ENCODE assay signal across 8 cellular contexts in genomic region chr7:76048668-76048988, GRCh38. TPM values are rescaled to one million over a fixed set of nuclear protein-coding genes. Genes with fewer than 3 reads are reported as not detected.
DNase-seq lines count a peak whose midpoint lies in the region; ATAC-seq and TF ChIP-seq lines count a peak whose summit lies in the region.

No MANE protein-coding gene starts in this region.

- H3K27ac ChIP-seq in body of pancreas, result peak overlapping the region; percentile 87 to 99 (median 94)
- peak overlapping the region; percentile 92 to 96 for H3K27ac ChIP-seq in liver (ENCODE audit: low read depth in 1 of 2, low read length in 2 of 2)
- peak overlapping the region; percentile 92 for H3K27ac ChIP-seq in thymus (ENCODE audit: low read depth)

- 0 out of 2 replicates have a peak, but pooled peaks have one; percentile 8 for TF ChIP-seq CTCF in AG10803 (conservative IDR thresholded peaks at IDR 0.05; ENCODE audit: low read length)
- TF ChIP-seq CTCF in body of pancreas (IDR thresholded peaks at IDR 0.05), result peak in 4 of 7 experiments; percentile 14 to 28 (median 18)
- TF ChIP-seq CTCF in liver (IDR thresholded peaks at IDR 0.05; ENCODE audit: low read depth, low read length, missing input control), result peak; percentile 4

- peak overlapping the region; percentile 98 for H3K4me3 ChIP-seq in AG10803 (ENCODE audit: low read length)
- H3K4me3 ChIP-seq in body of pancreas, result peak overlapping the region; percentile 95 to 96
- H3K4me3 ChIP-seq in liver (ENCODE audit: low read depth in 1 of 3, low read length in 3 of 3), result peak overlapping the region; percentile 82 to 99 (median 95)
- H3K4me3 ChIP-seq in thymus (ENCODE audit: low read length), result peak overlapping the region; percentile 81

- TF ChIP-seq RAD21 in liver (IDR thresholded peaks at IDR 0.05), result no peak

- H3K4me1 ChIP-seq in body of pancreas (peaks cover 64% of the 10 kb centered on the region), liver (ENCODE audit: control insufficient read depth in 4 of 4, insufficient read depth in 4 of 4, low read length in 3 of 4) (peaks cover 6 to 22% (median 13%) of the 10 kb centered on the region in 4 donors), thymus (ENCODE audit: control insufficient read depth, insufficient read depth, low read length) (no peaks in the 10 kb centered on the region)

- H3K9ac ChIP-seq in liver (ENCODE audit: low read depth in 1 of 2, low read length in 2 of 2), result peak overlapping the region; percentile 81 to 97

- H3K27me3 ChIP-seq in body of pancreas, result no peaks in the 10 kb centered on the region
- H3K27me3 ChIP-seq in liver (ENCODE audit: control insufficient read depth in 4 of 4, insufficient read depth in 4 of 4, low read length in 3 of 4), result no peaks in the 10 kb centered on the region
- no peaks in the 10 kb centered on the region for H3K27me3 ChIP-seq in thymus (ENCODE audit: control insufficient read depth, insufficient read depth)

- 0% methylated on average over 7 to 9 of the region's 9 CpGs for WGBS in body of pancreas, 2 donors
- WGBS in liver, result 2% methylated on average over 9 of the region's 9 CpGs
- WGBS in thymus, result 4% methylated on average over 9 of the region's 9 CpGs

- intact Hi-C loops in body of pancreas (cut with DNase I), result no loop called here

- ATAC-seq in GM21447 (IDR thresholded peaks at IDR 0.05; ENCODE audit: unreplicated experiment) (peak; percentile 28), body of pancreas (peak; percentile 2)

- H3K9me3 ChIP-seq in body of pancreas (no peaks in the 10 kb centered on the region), liver (ENCODE audit: control insufficient read depth in 4 of 4, low read length in 3 of 4) (no peaks in the 10 kb centered on the region), thymus (ENCODE audit: control insufficient read depth) (no peaks in the 10 kb centered on the region)

- no peaks in the 10 kb centered on the region for H3K36me3 ChIP-seq in body of pancreas (replicated peaks in 1 of 2; ENCODE audit: insufficient read depth in 1 of 2, low read depth in 2 of 2)
- peaks cover 0 to 5% (median under 1%) of the 10 kb centered on the region in 4 donors for H3K36me3 ChIP-seq in liver (ENCODE audit: control insufficient read depth in 4 of 4, insufficient read depth in 3 of 4, low read depth in 1 of 4, low read length in 3 of 4)
- no peaks in the 10 kb centered on the region for H3K36me3 ChIP-seq in thymus (ENCODE audit: control insufficient read depth, insufficient read depth)

- DNase-seq in AG10803 (ENCODE audit: low read depth) (no peak), NOMO-1 treated with dmso at 0.1 percent for 144 hours (lab: John Stamatoyannopoulos, UW; ENCODE audit: unreplicated experiment) (peak; percentile 68), body of pancreas (peak in 3 of 4 donors; percentile 36 to 60 (median 46)), DMS114 treated with DMSO at 0.1 percent for 48 hours (lab: John Stamatoyannopoulos, UW; ENCODE audit: unreplicated experiment) (no peak), NCI-H2196 (lab: John Stamatoyannopoulos, UW; ENCODE audit: unreplicated experiment) (no peak)

- TF ChIP-seq POLR2A in body of pancreas (IDR thresholded peaks at IDR 0.05), result no peak

TF ChIP-seq in liver, 16 proteins besides CTCF, POLR2A, EP300 and RAD21:
- TF ChIP-seq ATF3 (IDR thresholded peaks at IDR 0.05) (no peak), TAF1 (conservative IDR thresholded peaks at IDR 0.05) (no peak), YY1 (IDR thresholded peaks at IDR 0.05) (no peak), HNF4G (IDR thresholded peaks at IDR 0.05) (no peak), ZBTB33 (IDR thresholded peaks at IDR 0.05) (no peak), SP1 (IDR thresholded peaks at IDR 0.05) (no peak), HNF4A (conservative IDR thresholded peaks at IDR 0.05) (no peak), JUND (IDR thresholded peaks at IDR 0.05) (no peak), GABPA (IDR thresholded peaks at IDR 0.05 in 1 of 2, conservative IDR thresholded peaks at IDR 0.05 in 1 of 2) (no peak), FOXA2 (IDR thresholded peaks at IDR 0.05) (no peak), REST (IDR thresholded peaks at IDR 0.05) (no peak), MAX (IDR thresholded peaks at IDR 0.05) (no peak), EGR1 (IDR thresholded peaks at IDR 0.05; ENCODE audit: low read depth in 2 of 2) (no peak), NR2F2 (IDR thresholded peaks at IDR 0.05) (no peak), FOXA1 (IDR thresholded peaks at IDR 0.05) (no peak)

RNA-seq across cellular contexts. Expression of gene MDH2, which starts 0.7 kb away (rescaled TPM):
- 10 to 100 TPM; 56.6 to 67.2 TPM for total RNA-seq in body of pancreas
- 10 to 100 TPM; 33.6 to 84.7 TPM for total RNA-seq in liver
- polyA plus RNA-seq in liver, result 100 to 1,000 TPM; 241 to 275 TPM
- 57.5 TPM for polyA plus RNA-seq in thymus

RNA-seq across cellular contexts. Expression of gene STYXL1, which starts 0.8 kb away (rescaled TPM):
- total RNA-seq in body of pancreas, result 10 to 100 TPM; 20.8 to 24.7 TPM
- total RNA-seq in liver, result 10 to 100 TPM; 16.7 to 17.6 TPM
- polyA plus RNA-seq in liver, result 10 to 100 TPM; 16.4 to 27.5 TPM
- 55.9 TPM for polyA plus RNA-seq in thymus

RNA-seq across cellular contexts. Expression of gene TMEM120A, which starts 54.2 kb away (rescaled TPM):
- 10 to 100 TPM; 22.1 to 35.0 TPM for total RNA-seq in body of pancreas
- 10 to 100 TPM; 18.7 to 29.5 TPM for total RNA-seq in liver
- 10 to 100 TPM; 34.8 to 73.9 TPM for polyA plus RNA-seq in liver
- 48.8 TPM for polyA plus RNA-seq in thymus

Comparison
In these comparisons a context has a peak if more than half of its experiments do, and no peak if none do; other contexts are left out.
1. DNase-seq: peak in NOMO-1 treated with dmso at 0.1 percent for 144 hours (single experiment) and body of pancreas (3 of 4); none in AG10803 (single experiment), DMS114 treated with DMSO at 0.1 percent for 48 hours (single experiment) and NCI-H2196 (single experiment).
2. Peak in every context shown above with its lines, with median percentiles within 50 percentile points of each other: H3K4me3 ChIP-seq, CTCF ChIP-seq and H3K27ac ChIP-seq.